8 cellular contexts compared by ENCODE assay signal in the genomic region with DNA sequence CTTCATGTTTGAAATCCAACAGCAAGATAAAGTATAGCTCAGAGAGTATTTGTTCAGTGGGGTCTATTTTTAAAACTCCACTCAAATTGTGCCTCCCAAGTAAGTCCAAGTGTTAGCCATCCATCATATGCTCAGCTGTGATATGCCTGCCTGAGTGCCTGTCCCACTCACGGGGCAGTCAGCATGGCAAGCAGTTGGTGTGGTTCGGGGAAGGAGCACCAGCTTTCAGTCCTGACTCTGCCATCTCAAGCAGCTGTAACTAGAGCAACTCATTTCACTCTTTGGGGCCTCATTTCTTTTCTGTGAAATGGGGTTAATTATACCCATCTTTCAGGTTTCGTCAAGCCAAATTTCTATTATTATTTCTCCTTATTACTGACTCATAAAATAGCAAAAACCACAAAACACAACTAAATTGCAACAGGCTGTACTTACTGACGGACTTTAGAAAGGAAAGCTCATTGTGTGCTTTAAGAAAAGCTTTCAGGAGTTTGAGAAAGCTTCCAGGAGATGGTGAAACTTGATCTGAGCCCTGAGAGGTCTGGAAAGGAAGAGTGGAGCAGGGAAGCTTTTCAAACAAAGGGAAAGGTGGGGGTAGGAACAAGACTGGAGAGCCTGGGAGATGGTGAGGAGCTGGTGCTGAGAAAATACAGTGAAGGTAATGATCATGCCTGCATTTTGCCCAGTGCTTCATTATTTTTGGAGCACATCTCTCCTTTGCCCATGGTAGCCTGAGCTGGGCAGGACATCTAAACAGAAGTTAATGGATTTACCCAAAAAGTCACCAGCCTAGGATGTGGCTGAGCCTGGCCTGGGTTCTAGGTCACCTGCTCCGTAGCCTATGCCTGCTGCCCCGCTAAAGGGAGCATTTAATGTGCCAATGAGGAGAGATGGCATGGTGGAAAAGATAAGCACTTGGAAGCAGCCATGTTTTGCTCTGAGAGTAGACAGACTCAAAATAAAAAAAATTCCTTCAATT. TPM values are rescaled to one million over a fixed set of nuclear protein-coding genes. Genes with fewer than 3 reads are reported as not detected.
DNase-seq lines count a peak whose midpoint lies in the region; ATAC-seq and TF ChIP-seq lines count a peak whose summit lies in the region.
"Had no signal": no experiment of that assay in that cellular context is flagged by ENCODE, and none has a peak within 500 bp of the region (broad histone marks: within the 10 kb centered on the region; RNA-seq: fewer than 3 reads in every experiment).

No MANE protein-coding gene starts in this region.

- peaks cover 0 to 16% of the 10 kb centered on the region in 2 donors for H3K36me3 ChIP-seq in ascending aorta
- peaks cover 23% of the 10 kb centered on the region for H3K36me3 ChIP-seq in suprapubic skin

- peak overlapping the region in 1 of 2 donors; percentile 26 for H3K4me3 ChIP-seq in ascending aorta
- no peak overlapping the region for H3K4me3 ChIP-seq in right cardiac atrium (ENCODE audit: low read length)
- no peak overlapping the region for H3K4me3 ChIP-seq in suprapubic skin

- peak; percentile 79 for DNase-seq in H4 (ENCODE audit: low spot score)
- no peak for DNase-seq in ascending aorta (ENCODE audit: low spot score in 2 of 2)
- DNase-seq in right cardiac atrium: peak in 1 of 3 donors; percentile 65
- peak in 1 of 2 donors; percentile 62 for DNase-seq in suprapubic skin (ENCODE audit: low spot score in 2 of 2)
- no peak for DNase-seq in NCI-H1105 treated with DMSO at 0.1 percent for 48 hours (lab: John Stamatoyannopoulos, UW)
- no peak for DNase-seq in NCI-H2081 treated with DMSO at 0.1 percent for 48 hours (lab: John Stamatoyannopoulos, UW)

- TF ChIP-seq POLR2A in suprapubic skin (IDR thresholded peaks at IDR 0.05): no peak

- peak overlapping the region; percentile 83 for H3K27ac ChIP-seq in ascending aorta
- peak overlapping the region; percentile 68 for H3K27ac ChIP-seq in right cardiac atrium (ENCODE audit: low read length)
- H3K27ac ChIP-seq in suprapubic skin: peak overlapping the region; percentile 89

- intact Hi-C loops in ascending aorta (cut with DNase I) (no loop called here), right cardiac atrium (cut with DNase I) (loop anchor here in 3 of 4 donors (5.0 to 10.0 kb wide), 2 partner anchors 338 to 341 kb away; no protein-coding TSS in a partner anchor)

- H3K27me3 ChIP-seq in ascending aorta: no peaks in the 10 kb centered on the region
- H3K27me3 ChIP-seq in right cardiac atrium (ENCODE audit: control insufficient read depth, insufficient read depth): no peaks in the 10 kb centered on the region
- no peaks in the 10 kb centered on the region for H3K27me3 ChIP-seq in suprapubic skin

- ATAC-seq in right cardiac atrium (no peak), GM21367 (IDR thresholded peaks at IDR 0.05; ENCODE audit: unreplicated experiment) (no peak)

- TF ChIP-seq EP300 in suprapubic skin (IDR thresholded peaks at IDR 0.05): no peak

- WGBS in right cardiac atrium: 72% methylated on average over 6 of the region's 6 CpGs
- 69% methylated on average over 6 of the region's 6 CpGs for WGBS in suprapubic skin

- no peak for TF ChIP-seq CTCF in ascending aorta (IDR thresholded peaks at IDR 0.05)
- no peak for TF ChIP-seq CTCF in suprapubic skin (IDR thresholded peaks at IDR 0.05)

- H3K9me3 ChIP-seq in ascending aorta (no peaks in the 10 kb centered on the region), right cardiac atrium (ENCODE audit: control insufficient read depth, low read length) (no peaks in the 10 kb centered on the region), suprapubic skin (no peaks in the 10 kb centered on the region)

- H3K4me1 ChIP-seq in ascending aorta (peaks cover 17 to 36% of the 10 kb centered on the region in 2 donors), right cardiac atrium (ENCODE audit: control insufficient read depth, insufficient read depth, low read length) (peaks cover 9% of the 10 kb centered on the region), suprapubic skin (peaks cover 63% of the 10 kb centered on the region)

RNA-seq across cellular contexts. Expression of a gene that starts 42.1 kb away (rescaled TPM):
- total RNA-seq in H4 (2014; rRNA removed; shearing (Covaris generic)): not detected in 2 replicates
- total RNA-seq in ascending aorta (not detected), right cardiac atrium (not detected), suprapubic skin (not detected)
- not detected for polyA plus RNA-seq in right cardiac atrium
- total RNA-seq: kidney had no signal

RNA-seq across cellular contexts. Expression of a gene that starts 46.3 kb away (rescaled TPM):
- total RNA-seq in H4 (2014; rRNA removed; shearing (Covaris generic)): 12.4 and 23.6 TPM in 2 replicates
- total RNA-seq in ascending aorta (51.1 TPM), right cardiac atrium (10 to 100 TPM; 30.7 to 46.4 (median 35.9) TPM), suprapubic skin (10 to 100 TPM in 3 of 4 donors, 1 to 10 TPM in 1; 9.5 to 47.6 (median 24.5) TPM)
- 17.7 TPM for polyA plus RNA-seq in right cardiac atrium

RNA-seq across cellular contexts. Expression of a gene that starts 46.6 kb away (rescaled TPM):
- 35.4 and 40.5 TPM in 2 replicates for total RNA-seq in H4 (2014; rRNA removed; shearing (Covaris generic))
- 57.6 TPM for total RNA-seq in ascending aorta
- 10 to 100 TPM; 25.3 to 52.1 (median 25.7) TPM for total RNA-seq in right cardiac atrium
- 17.5 TPM for polyA plus RNA-seq in right cardiac atrium
- total RNA-seq in suprapubic skin: 10 to 100 TPM; 14.8 to 42.5 (median 24.0) TPM

RNA-seq across cellular contexts. Expression of a gene that starts 56.6 kb away (rescaled TPM):
- not detected in 2 replicates for total RNA-seq in H4 (2014; rRNA removed; shearing (Covaris generic))
- total RNA-seq in ascending aorta: not detected
- total RNA-seq in right cardiac atrium: not detected
- not detected for polyA plus RNA-seq in right cardiac atrium
- total RNA-seq in suprapubic skin: not detected
- total RNA-seq: kidney had no signal

RNA-seq across cellular contexts. Expression of a gene that starts 57.9 kb away (rescaled TPM):
- total RNA-seq in H4 (2014; rRNA removed; shearing (Covaris generic)): 0.06 TPM in 1 of 2 replicates, not detected in the other
- total RNA-seq in ascending aorta (not detected), right cardiac atrium (under 1 TPM; 0.34 to 0.72 (median 0.42) TPM), suprapubic skin (1 to 10 TPM in 1 of 4 donors, under 1 TPM in 2, not detected in 1; 0.13 to 1.1 (median 0.23) TPM)
- polyA plus RNA-seq in right cardiac atrium: 0.29 TPM
